Comparison of ENCODE assay signal across 1 cellular context in the genomic region with DNA sequence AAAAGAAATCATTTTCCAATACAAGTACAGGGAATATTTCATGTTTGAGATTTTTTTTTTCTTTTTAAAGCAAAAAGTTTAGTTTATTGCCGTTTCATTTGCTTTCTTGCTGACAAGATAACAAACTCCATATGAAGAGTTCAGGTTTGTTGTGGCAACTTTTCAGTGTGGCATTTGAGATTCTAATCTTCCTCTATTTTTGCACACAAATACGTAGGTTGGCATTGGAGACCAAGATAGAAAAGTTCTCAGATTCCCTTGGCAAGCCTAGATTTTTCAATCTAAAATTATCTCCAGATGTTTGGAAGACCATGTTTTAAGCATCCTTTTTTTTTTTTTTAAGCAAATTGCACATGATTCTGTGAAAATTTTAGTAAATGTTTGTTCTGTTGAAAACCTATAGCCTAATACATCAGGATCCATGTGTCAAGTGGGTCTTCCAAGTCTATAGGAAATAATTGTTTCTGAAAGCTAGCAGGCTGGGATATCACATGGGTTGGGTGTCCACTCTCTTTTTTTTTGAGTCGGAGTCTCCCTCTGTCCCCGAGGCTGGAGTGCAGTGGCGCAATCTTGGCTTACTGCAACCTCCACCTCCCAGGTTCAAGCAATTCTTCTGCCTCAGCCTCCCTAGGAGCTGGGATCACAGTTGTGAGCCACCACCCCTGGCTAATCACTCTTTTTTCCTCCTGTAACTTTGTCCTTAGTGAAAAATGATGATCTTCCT.
TF ChIP-seq lines count a peak whose summit lies in the region.

No MANE protein-coding gene starts in this region.

TF ChIP-seq in liver, 16 proteins besides CTCF, POLR2A, EP300 and RAD21 (continued from another document):
- TF ChIP-seq, protein P1, sequence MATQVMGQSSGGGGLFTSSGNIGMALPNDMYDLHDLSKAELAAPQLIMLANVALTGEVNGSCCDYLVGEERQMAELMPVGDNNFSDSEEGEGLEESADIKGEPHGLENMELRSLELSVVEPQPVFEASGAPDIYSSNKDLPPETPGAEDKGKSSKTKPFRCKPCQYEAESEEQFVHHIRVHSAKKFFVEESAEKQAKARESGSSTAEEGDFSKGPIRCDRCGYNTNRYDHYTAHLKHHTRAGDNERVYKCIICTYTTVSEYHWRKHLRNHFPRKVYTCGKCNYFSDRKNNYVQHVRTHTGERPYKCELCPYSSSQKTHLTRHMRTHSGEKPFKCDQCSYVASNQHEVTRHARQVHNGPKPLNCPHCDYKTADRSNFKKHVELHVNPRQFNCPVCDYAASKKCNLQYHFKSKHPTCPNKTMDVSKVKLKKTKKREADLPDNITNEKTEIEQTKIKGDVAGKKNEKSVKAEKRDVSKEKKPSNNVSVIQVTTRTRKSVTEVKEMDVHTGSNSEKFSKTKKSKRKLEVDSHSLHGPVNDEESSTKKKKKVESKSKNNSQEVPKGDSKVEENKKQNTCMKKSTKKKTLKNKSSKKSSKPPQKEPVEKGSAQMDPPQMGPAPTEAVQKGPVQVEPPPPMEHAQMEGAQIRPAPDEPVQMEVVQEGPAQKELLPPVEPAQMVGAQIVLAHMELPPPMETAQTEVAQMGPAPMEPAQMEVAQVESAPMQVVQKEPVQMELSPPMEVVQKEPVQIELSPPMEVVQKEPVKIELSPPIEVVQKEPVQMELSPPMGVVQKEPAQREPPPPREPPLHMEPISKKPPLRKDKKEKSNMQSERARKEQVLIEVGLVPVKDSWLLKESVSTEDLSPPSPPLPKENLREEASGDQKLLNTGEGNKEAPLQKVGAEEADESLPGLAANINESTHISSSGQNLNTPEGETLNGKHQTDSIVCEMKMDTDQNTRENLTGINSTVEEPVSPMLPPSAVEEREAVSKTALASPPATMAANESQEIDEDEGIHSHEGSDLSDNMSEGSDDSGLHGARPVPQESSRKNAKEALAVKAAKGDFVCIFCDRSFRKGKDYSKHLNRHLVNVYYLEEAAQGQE (IDR thresholded peaks at IDR 0.05): no peak
- TF ChIP-seq YY1 (IDR thresholded peaks at IDR 0.05): no peak
